In genomic region chr13:89212186-89212585, GRCh38 we compare ENCODE assay signal across 16 cellular contexts.
"Had no signal": no experiment of that assay in that cellular context is flagged by ENCODE, and none has a peak within 500 bp of the region (broad histone marks: within the 10 kb centered on the region; RNA-seq: fewer than 3 reads in every experiment).

No MANE protein-coding gene starts in this region.

- H3K36me3 Mint-ChIP-seq: activated naive CD4-positive, alpha-beta T cell treated with anti-CD3 and anti-CD28 coated beads, Interleukin-2, amount 50 U/mL, for 24 hours; natural killer cell treated with Interleukin-12 subunit alpha and Interleukin-12 subunit beta and Interleukin-15 and Interleukin-18, amount 100 ng/mL, for 72 hours; type B pancreatic cell had no signal

- H3K4me3 Mint-ChIP-seq: activated CD4-positive, alpha-beta memory T cell treated with anti-CD3 and anti-CD28 coated beads, Interleukin-2, amount 10 ng/mL, durations not matched to agents 7 days and 5 days; activated CD4-positive, alpha-beta T cell treated with anti-CD3 and anti-CD28 coated beads, Interleukin-2, amount 10 ng/mL, durations not matched to agents 24 days and 14 days; activated naive CD4-positive, alpha-beta T cell treated with anti-CD3 and anti-CD28 coated beads, Interleukin-2, amount 50 U/mL, for 24 hours; natural killer cell treated with Interleukin-12 subunit alpha and Interleukin-12 subunit beta and Interleukin-15 and Interleukin-18, amount 100 ng/mL, for 72 hours; type B pancreatic cell had no signal

- H3K4me1 Mint-ChIP-seq: activated CD4-positive, alpha-beta memory T cell treated with anti-CD3 and anti-CD28 coated beads, Interleukin-2, amount 10 ng/mL, durations not matched to agents 7 days and 5 days; activated CD4-positive, alpha-beta T cell treated with anti-CD3 and anti-CD28 coated beads, Interleukin-2, amount 10 ng/mL, durations not matched to agents 24 days and 14 days; activated naive CD4-positive, alpha-beta T cell treated with anti-CD3 and anti-CD28 coated beads, Interleukin-2, amount 50 U/mL, for 24 hours had no signal

- H3K27me3 Mint-ChIP-seq: activated CD4-positive, alpha-beta memory T cell treated with anti-CD3 and anti-CD28 coated beads, Interleukin-2, amount 10 ng/mL, durations not matched to agents 7 days and 5 days; activated CD4-positive, alpha-beta T cell treated with anti-CD3 and anti-CD28 coated beads, Interleukin-2, amount 10 ng/mL, durations not matched to agents 24 days and 14 days; activated naive CD4-positive, alpha-beta T cell treated with anti-CD3 and anti-CD28 coated beads, Interleukin-2, amount 50 U/mL, for 24 hours; natural killer cell treated with Interleukin-12 subunit alpha and Interleukin-12 subunit beta and Interleukin-15 and Interleukin-18, amount 100 ng/mL, for 72 hours; type B pancreatic cell had no signal

- H3K27ac Mint-ChIP-seq: activated CD4-positive, alpha-beta memory T cell treated with anti-CD3 and anti-CD28 coated beads, Interleukin-2, amount 10 ng/mL, durations not matched to agents 7 days and 5 days; activated CD4-positive, alpha-beta T cell treated with anti-CD3 and anti-CD28 coated beads, Interleukin-2, amount 10 ng/mL, durations not matched to agents 24 days and 14 days; activated naive CD4-positive, alpha-beta T cell treated with anti-CD3 and anti-CD28 coated beads, Interleukin-2, amount 50 U/mL, for 24 hours; natural killer cell treated with Interleukin-12 subunit alpha and Interleukin-12 subunit beta and Interleukin-15 and Interleukin-18, amount 100 ng/mL, for 72 hours; type B pancreatic cell had no signal

- DNase-seq: activated CD4-positive, alpha-beta memory T cell treated with anti-CD3 and anti-CD28 coated beads, Interleukin-2, amount 10 ng/mL, durations not matched to agents 7 days and 5 days; activated CD4-positive, alpha-beta T cell treated with anti-CD3 and anti-CD28 coated beads, Interleukin-2, amount 10 ng/mL, durations not matched to agents 24 days and 14 days; activated effector memory CD4-positive, alpha-beta T cell treated with anti-CD3 and anti-CD28 coated beads, Interleukin-2, amount 50 U/mL, for 16 hours; activated T-cell treated with anti-CD3 and anti-CD28 coated beads for 4 hours; anterior cingulate cortex; body of pancreas; heart left ventricle; midbrain; pancreas; psoas muscle; right cardiac atrium; stimulated activated CD4-positive, alpha-beta T cell treated with anti-CD3 and anti-CD28 coated beads, Interleukin-4, amount 100 ng/mL, for 24 hours; stimulated activated naive CD4-positive, alpha-beta T cell treated with Interleukin-2 at 50 U/mL for 16 hours had no signal

- H3K9me3 Mint-ChIP-seq: activated CD4-positive, alpha-beta T cell treated with anti-CD3 and anti-CD28 coated beads, Interleukin-2, amount 10 ng/mL, durations not matched to agents 24 days and 14 days; type B pancreatic cell had no signal
